Comparison of ENCODE assay signal across 26 cellular contexts in genomic region chr22:49364398-49364797, GRCh38.
DNase-seq lines count a peak whose midpoint lies in the region; ATAC-seq, FAIRE-seq and TF ChIP-seq lines count a peak whose summit lies in the region.
"Had no signal": no experiment of that assay in that cellular context is flagged by ENCODE, and none has a peak within 500 bp of the region (broad histone marks: within the 10 kb centered on the region; RNA-seq: fewer than 3 reads in every experiment).

No MANE protein-coding gene starts in this region.

- H2AK5ac ChIP-seq in neuronal stem cell (ENCODE audit: low read depth, low read length) = no peak overlapping the region

- H2AFZ ChIP-seq in neuronal stem cell (ENCODE audit: low read length) = no peak overlapping the region

- H2BK12ac ChIP-seq in neuronal stem cell (ENCODE audit: low read length) = no peak overlapping the region

- H2BK120ac ChIP-seq in neuronal stem cell (ENCODE audit: low read depth, low read length) = no peak overlapping the region

- H3K27me3 ChIP-seq in neuronal stem cell (ENCODE audit: control insufficient read depth in 3 of 3, insufficient read depth in 3 of 3, low read depth in 1 of 3, low read length in 3 of 3) = no peaks in the 10 kb centered on the region

- H3K9me3 ChIP-seq in kidney (ENCODE audit: control insufficient read depth in 1 of 2, low read length in 2 of 2) (no peaks in the 10 kb centered on the region), neuronal stem cell (replicated peaks in 1 of 2; ENCODE audit: control insufficient read depth in 2 of 2, insufficient read depth in 1 of 2, low read depth in 1 of 2, low read length in 2 of 2) (peaks cover 0 to 4% of the 10 kb centered on the region in 2 donors)
- H3K9me3 ChIP-seq: SJCRH30 had no signal

- H3K9ac ChIP-seq in kidney (ENCODE audit: low read length in 2 of 2) = no peak overlapping the region
- H3K9ac ChIP-seq in neuronal stem cell (ENCODE audit: low read depth, low read length, poor library complexity) = no peak overlapping the region
- H3K9ac ChIP-seq: KMS-11 had no signal

- H3K14ac ChIP-seq in neuronal stem cell (ENCODE audit: low read length) = no peak overlapping the region

- FAIRE-seq in kidney (lab: Jason Lieb, UNC) = no peak
- FAIRE-seq: GM12891, H1 had no signal

- H3K4ac ChIP-seq in neuronal stem cell (ENCODE audit: low read length) = no peak overlapping the region

- no peak overlapping the region for H3K4me3 ChIP-seq in coronary artery
- H3K4me3 ChIP-seq in kidney (ENCODE audit: low read length in 2 of 2) = no peak overlapping the region
- no peak overlapping the region for H3K4me3 ChIP-seq in neuronal stem cell (ENCODE audit: low read length in 2 of 2)
- H3K4me3 ChIP-seq: SJCRH30 had no signal

- no CpG with 5 or more reads among the region's 15 CpGs for WGBS in neuronal stem cell (ENCODE audit: extremely low coverage in 2 of 2, insufficient read length in 2 of 2, insufficient replicate concordance in 1 of 2), 2 donors

- peak overlapping the region; percentile 19 for H3K18ac ChIP-seq in neuronal stem cell (ENCODE audit: low read length)

- no peaks in the 10 kb centered on the region for H3K79me1 ChIP-seq in neuronal stem cell (ENCODE audit: low read depth, low read length)

- no peak overlapping the region for H4K8ac ChIP-seq in neuronal stem cell (ENCODE audit: low read depth, low read length)

- intact Hi-C loops in kidney (cut with DNase I) = no loop called here

- H4K91ac ChIP-seq in neuronal stem cell (ENCODE audit: low read depth, low read length, poor library complexity) = no peak overlapping the region

- no peak for ATAC-seq in HG03196 (IDR thresholded peaks at IDR 0.05; ENCODE audit: unreplicated experiment)
- no peak for ATAC-seq in GM19023 (IDR thresholded peaks at IDR 0.05; ENCODE audit: unreplicated experiment)
- ATAC-seq: PC-3 had no signal

- no peaks in the 10 kb centered on the region for H3K4me1 ChIP-seq in kidney (ENCODE audit: control insufficient read depth in 1 of 2, insufficient read depth in 1 of 2, low read depth in 1 of 2, low read length in 2 of 2)
- H3K4me1 ChIP-seq in neuronal stem cell (ENCODE audit: control insufficient read depth in 2 of 2, insufficient read depth in 1 of 2, low read depth in 1 of 2, low read length in 2 of 2) = no peaks in the 10 kb centered on the region

- TF ChIP-seq CTCF in coronary artery (IDR thresholded peaks at IDR 0.05) = no peak
- TF ChIP-seq CTCF in kidney (IDR thresholded peaks at IDR 0.05; ENCODE audit: borderline replicate concordance, extremely low read depth, insufficient read depth) = no peak

- peak; percentile 43 for DNase-seq in coronary artery (ENCODE audit: low spot score)
- DNase-seq in kidney = peak; percentile 45
- no peak for DNase-seq in neuronal stem cell (ENCODE audit: low spot score)
- peak; percentile 20 for DNase-seq in ureter (ENCODE audit: low spot score)
- no peak for DNase-seq in AG08395 (ENCODE audit: low spot score)
- DNase-seq: CD8-positive, alpha-beta memory T cell; DMS 273 treated with DMSO at 0.1 percent for 48 hours; DMS79; GF-D8; HCEC 1CT; MM.1S; NCI-H1417; NCI-H1694; NCI-H2029 treated with DMSO at 0.1 percent for 48 hours; NCI-H446 treated with DMSO at 0.1 percent for 48 hours; NCI-H526; NCI-H82; NK-92 treated with Interleukin-12 subunit alpha and Interleukin-12 subunit beta, amount 100 ng/mL, for 24 hours; PC-3; SJCRH30 had no signal

- H3K36me3 ChIP-seq in kidney (ENCODE audit: control insufficient read depth in 1 of 2, insufficient read depth in 2 of 2, low read length in 2 of 2) (no peaks in the 10 kb centered on the region), neuronal stem cell (replicated peaks in 1 of 2; ENCODE audit: control insufficient read depth in 2 of 2, insufficient read depth in 2 of 2, low read length in 2 of 2) (no peaks in the 10 kb centered on the region)
- H3K36me3 ChIP-seq: SJCRH30 had no signal

- no peak overlapping the region for H3K4me2 ChIP-seq in neuronal stem cell (ENCODE audit: insufficient read depth, low read length, poor library complexity, severe bottlenecking)
- H3K4me2 ChIP-seq: KMS-11 had no signal

- H2BK5ac ChIP-seq in neuronal stem cell (ENCODE audit: low read length) = no peak overlapping the region

- no peak overlapping the region for H2BK15ac ChIP-seq in neuronal stem cell (ENCODE audit: low read length)

- H3K27ac ChIP-seq in coronary artery (no peak overlapping the region), kidney (ENCODE audit: low read depth in 2 of 2, low read length in 2 of 2) (no peak overlapping the region), neuronal stem cell (replicated peaks; ENCODE audit: low read length) (no peak overlapping the region)
- H3K27ac ChIP-seq: C4-2B, KMS-11, SJCRH30 had no signal

- no peak overlapping the region for H3K23ac ChIP-seq in neuronal stem cell (ENCODE audit: low read depth, low read length, poor library complexity)

Comparison
In these comparisons a context has a peak if more than half of its experiments do, and no peak if none do; other contexts are left out.
1. DNase-seq: peak in coronary artery (single experiment), kidney (single experiment) and ureter (single experiment); none in neuronal stem cell (single experiment) and AG08395 (single experiment).